Comparison of ENCODE assay signal across 17 cellular contexts in genomic region chr10:124545756-124546369, GRCh38.
DNase-seq lines count a peak whose midpoint lies in the region; ATAC-seq and TF ChIP-seq lines count a peak whose summit lies in the region.
"Had no signal": no experiment of that assay in that cellular context is flagged by ENCODE, and none has a peak within 500 bp of the region (broad histone marks: within the 10 kb centered on the region; RNA-seq: fewer than 3 reads in every experiment).

No MANE protein-coding gene starts in this region.

- TF ChIP-seq CTCF in GM12865 (IDR thresholded peaks at IDR 0.05; ENCODE audit: insufficient read depth, low read depth, low read length, missing control alignments), result no peak

- H3K4me3 ChIP-seq in GM12865 (ENCODE audit: low read depth, low read length), result no peak overlapping the region
- H3K4me3 ChIP-seq: A549, SJSA1, upper lobe of right lung had no signal

- DNase-seq in NCI-H2107 treated with DMSO at 0.1 percent for 48 hours (lab: John Stamatoyannopoulos, UW; ENCODE audit: unreplicated experiment) (peak; percentile 53), NCI-H2107 (lab: John Stamatoyannopoulos, UW) (no peak), GM12865 (ENCODE audit: low read depth) (peak; percentile 40), NCI-H510A treated with DMSO at 0.1 percent for 48 hours (lab: John Stamatoyannopoulos, UW) (peak; percentile 54), left lobe of liver (ENCODE audit: low spot score) (no peak), NOMO-1 treated with dmso at 0.1 percent for 144 hours (lab: John Stamatoyannopoulos, UW; ENCODE audit: unreplicated experiment) (no peak)
- DNase-seq: activated naive CD4-positive, alpha-beta T cell treated with Interleukin-2 at 50 U/mL for 16 hours; cortex of kidney; Kasumi-1; mesenchymal stem cell; NCI-H1694; T1000; upper lobe of right lung had no signal

- ATAC-seq in left lobe of liver, result peak; percentile 37
- ATAC-seq in HG03342 (IDR thresholded peaks at IDR 0.05; ENCODE audit: unreplicated experiment), result no peak
- no peak for ATAC-seq in GM21447 (IDR thresholded peaks at IDR 0.05; ENCODE audit: unreplicated experiment)
- ATAC-seq: A549, upper lobe of right lung had no signal

Comparison
In these comparisons a context has a peak if more than half of its experiments do, and no peak if none do; other contexts are left out.
1. DNase-seq: peak in NCI-H2107 treated with DMSO at 0.1 percent for 48 hours (single experiment), GM12865 (single experiment) and NCI-H510A treated with DMSO at 0.1 percent for 48 hours (single experiment); none in NCI-H2107 (single experiment), left lobe of liver (single experiment) and NOMO-1 treated with dmso at 0.1 percent for 144 hours (single experiment).